ENCODE assay signal across 8 cellular contexts in genomic region chr5:128537306-128537998, GRCh38. TPM values are rescaled to one million over a fixed set of nuclear protein-coding genes. Genes with fewer than 3 reads are reported as not detected.
DNase-seq lines count a peak whose midpoint lies in the region; ATAC-seq, FAIRE-seq and TF ChIP-seq lines count a peak whose summit lies in the region.

No MANE protein-coding gene starts in this region.

- H3K27me3 ChIP-seq in H1 (replicated peaks in 1 of 4; ENCODE audit: control insufficient read depth in 3 of 4, extremely low read depth in 1 of 4, insufficient read depth in 3 of 4, low read length in 3 of 4) = peaks cover 2 to 24% (median 20%) of the 10 kb centered on the region in 4 experiments
- peaks cover 25% of the 10 kb centered on the region for H3K27me3 ChIP-seq in mononuclear cell (ENCODE audit: insufficient read depth, low read length)

- TF ChIP-seq CTCF in GM13977 (IDR thresholded peaks at IDR 0.05; ENCODE audit: extremely low read depth, insufficient read depth, missing control alignments) (no peak), H1 (IDR thresholded peaks at IDR 0.05; ENCODE audit: control extremely low read depth in 1 of 3, insufficient read depth in 1 of 3, low read depth in 1 of 3, low read length in 3 of 3) (no peak)

- H4K20me1 ChIP-seq in H1 (replicated peaks in 1 of 2; ENCODE audit: control insufficient read depth in 1 of 2, insufficient read depth in 2 of 2, low read length in 2 of 2) = no peaks in the 10 kb centered on the region

- FAIRE-seq in H1 (lab: Jason Lieb, UNC) (no peak), RCC 7860 (lab: Jason Lieb, UNC) (no peak)

- POLR2A ChIA-PET in H1 (lab: Charles Lee; ENCODE audit: partially characterized antibody) = interaction anchor here (1.0 to 1.4 kb wide), 3 partner anchors 9 to 798 kb away, joined by 3 to 7 read pairs (median 4); no protein-coding TSS in a partner anchor

- no peaks in the 10 kb centered on the region for H3K79me1 ChIP-seq in H1 (ENCODE audit: low read depth, low read length)

- DNase-seq in GM13977 (ENCODE audit: low spot score) (peak; percentile 17), NCI-H510A treated with DMSO at 0.1 percent for 48 hours (lab: John Stamatoyannopoulos, UW) (peak; percentile 19), H1 (ENCODE audit: low read depth in 1 of 2, low spot score in 2 of 2) (peak in 1 of 2 experiments; percentile 75), RCC 7860 (ENCODE audit: low spot score) (no peak)
- no peak for DNase-seq in stimulated activated CD4-positive, alpha-beta T cell treated with anti-CD3 and anti-CD28 coated beads, Interleukin-4, amount 100 ng/mL, for 24 hours

- H3K56ac ChIP-seq in H1 (replicated peaks; ENCODE audit: insufficient read length, low read depth, low read length) = no peak overlapping the region

- no peak for TF ChIP-seq RAD21 in H1 (IDR thresholded peaks at IDR 0.05 in 1 of 2, conservative IDR thresholded peaks at IDR 0.05 in 1 of 2; ENCODE audit: low read depth in 2 of 2, low read length in 2 of 2)

- TF ChIP-seq EP300 in H1 (IDR thresholded peaks at IDR 0.05; ENCODE audit: borderline replicate concordance in 1 of 2, low read depth in 2 of 2, low read length in 2 of 2) = no peak

- peak overlapping the region; percentile 93 for H4K8ac ChIP-seq in H1 (ENCODE audit: extremely low read depth, insufficient read depth, low read length)

- WGBS in H1 (ENCODE audit: extremely low coverage in 1 of 2, insufficient coverage in 1 of 2, insufficient read length in 1 of 2, insufficient replicate concordance in 2 of 2, low coverage in 1 of 2, low lambda C conversion rate in 2 of 2, missing lambda C conversion rate in 1 of 2), 2 experiments = 2% methylated on average over 68 of the region's 73 CpGs; no CpG with 5 or more reads in 1 of the 2 experiments

- H2AFZ ChIP-seq in H1 (ENCODE audit: low read length) = no peak overlapping the region

- no peak overlapping the region for H2BK12ac ChIP-seq in H1 (ENCODE audit: low read depth, low read length)

- H4K5ac ChIP-seq in H1 (ENCODE audit: insufficient read length, low read depth, low read length) = no peak overlapping the region

- no peak overlapping the region for H2BK15ac ChIP-seq in H1 (ENCODE audit: low read length)

- H3K4me3 ChIP-seq in H1 (ENCODE audit: extremely low read depth in 1 of 4, insufficient read depth in 2 of 4, low read depth in 3 of 4, low read length in 4 of 4) (peak overlapping the region; percentile 38 to 78 (median 61)), mononuclear cell (ENCODE audit: low read length) (peak overlapping the region; percentile 41)

- CTCF ChIA-PET in H1 (lab: Charles Lee; ENCODE audit: partially characterized antibody) = interaction anchor here (0.7 to 2.6 kb wide), 4 partner anchors 135 to 560 kb away, joined by 3 to 12 read pairs (median 4); no protein-coding TSS in a partner anchor

- peak overlapping the region; percentile 85 to 93 for H3K4me2 ChIP-seq in H1 (ENCODE audit: insufficient read depth in 1 of 2, low read depth in 2 of 2, low read length in 2 of 2)

- no peaks in the 10 kb centered on the region for H3K79me2 ChIP-seq in H1 (ENCODE audit: control insufficient read depth in 1 of 2, insufficient read depth in 2 of 2, low read length in 2 of 2)

- H3K4me1 ChIP-seq in H1 (replicated peaks in 1 of 4; ENCODE audit: control insufficient read depth in 3 of 4, insufficient read depth in 4 of 4, low read length in 3 of 4) (peaks cover 0 to 4% (median 2%) of the 10 kb centered on the region in 4 experiments; a peak in 3 of 7 replicates), mononuclear cell (ENCODE audit: insufficient read depth, low read length) (peaks cover 11% of the 10 kb centered on the region)

- TF ChIP-seq POLR2A in H1 (IDR thresholded peaks at IDR 0.05; ENCODE audit: control extremely low read depth in 1 of 2, low read depth in 2 of 2, low read length in 2 of 2) = no peak

- no peak overlapping the region for H3K27ac ChIP-seq in H1 (ENCODE audit: low read depth, low read length)

- H3K9me3 ChIP-seq in H1 (ENCODE audit: insufficient read depth in 2 of 2, low read depth in 1 of 2, low read length in 1 of 2) = no peaks in the 10 kb centered on the region
- no peaks in the 10 kb centered on the region for H3K9me3 ChIP-seq in mononuclear cell (ENCODE audit: low read depth, low read length)

- H4K91ac ChIP-seq in H1 (replicated peaks; ENCODE audit: insufficient read length, low read length) = no peak overlapping the region

- no peak overlapping the region for H3K23ac ChIP-seq in H1 (ENCODE audit: insufficient read length)

- no peaks in the 10 kb centered on the region; a peak in 1 of 8 replicates for H3K36me3 ChIP-seq in H1 (ENCODE audit: control insufficient read depth in 2 of 4, insufficient read depth in 4 of 4, low read length in 3 of 4)

- peak overlapping the region; percentile 43 for H2BK120ac ChIP-seq in H1 (replicated peaks; ENCODE audit: low read depth, low read length)

- no peak overlapping the region for H2AK5ac ChIP-seq in H1 (ENCODE audit: low read depth, low read length)

- ATAC-seq in GM21737 (IDR thresholded peaks at IDR 0.05; ENCODE audit: unreplicated experiment) (no peak), GM21576 (IDR thresholded peaks at IDR 0.05; ENCODE audit: unreplicated experiment) (no peak)

- H3K4ac ChIP-seq in H1 (replicated peaks; ENCODE audit: insufficient read length, low read depth, low read length) = peak overlapping the region; percentile 53

- in situ Hi-C loops in GM13977 (cut with MboI; ENCODE audit: low pct_unique_long_range_greater_than_20kb, low sequenced_read_pairs, unreplicated experiment) = no loop called here

- H3K14ac ChIP-seq in H1 (ENCODE audit: insufficient read length) = no peak overlapping the region

- peak overlapping the region in 3 of 4 experiments; percentile 29 to 68 (median 52); a peak in 4 of 7 replicates for H3K9ac ChIP-seq in H1 (replicated peaks in 1 of 4; ENCODE audit: extremely low read depth in 1 of 4, low read depth in 3 of 4, low read length in 3 of 4)

- peaks cover 23% of the 10 kb centered on the region; the same call in 1 of the 2 replicates for H3K23me2 ChIP-seq in H1 (ENCODE audit: low read depth, low read length)

- no peak overlapping the region for H2BK20ac ChIP-seq in H1 (ENCODE audit: low read length)

- peak overlapping the region; percentile 60 for H3K18ac ChIP-seq in H1 (ENCODE audit: extremely low read depth, low read length)

- H2BK5ac ChIP-seq in H1 (ENCODE audit: low read depth, low read length) = no peak overlapping the region; the same call in 1 of the 2 replicates

TF ChIP-seq in H1, 55 proteins besides CTCF, POLR2A, EP300 and RAD21 (continues in another document):
- TF ChIP-seq ATF3 (IDR thresholded peaks at IDR 0.05; ENCODE audit: insufficient read depth, low read depth, low read length) = no peak
- TF ChIP-seq RNF2 (IDR thresholded peaks at IDR 0.05; ENCODE audit: borderline replicate concordance, low read depth, low read length, missing control alignments, poor library complexity, severe bottlenecking) = no peak
- no peak for TF ChIP-seq EGR1 (IDR thresholded peaks at IDR 0.05; ENCODE audit: borderline replicate concordance, low read depth, low read length)
- TF ChIP-seq RXRA (IDR thresholded peaks at IDR 0.05; ENCODE audit: insufficient read depth, low read depth, low read length) = no peak
- no peak for TF ChIP-seq SP2 (IDR thresholded peaks at IDR 0.05; ENCODE audit: low read length)
- peak; percentile 56 for TF ChIP-seq E2F6 (IDR thresholded peaks at IDR 0.05)
- no peak for TF ChIP-seq KDM5A (IDR thresholded peaks at IDR 0.05; ENCODE audit: low read length)
- no peak for TF ChIP-seq CREB1 (IDR thresholded peaks at IDR 0.05)
- no peak for TF ChIP-seq KDM1A (IDR thresholded peaks at IDR 0.05; ENCODE audit: borderline replicate concordance, low read length)
- 0 out of 2 replicates have a peak, but pooled peaks have one; percentile 27 for TF ChIP-seq TAF1 (IDR thresholded peaks at IDR 0.05; ENCODE audit: low read depth, low read length)

RNA-seq across cellular contexts. Expression of gene FBN2, which starts 0.6 kb away (rescaled TPM):
- total RNA-seq in H1 (2021; fragmentation: NEBNext Ultra II Directional; extraction: Animal tissue kit (Norgen Biotek cat#: 25700)) = 15.9 and 16.3 TPM in 2 replicates
- 9.0 and 14.1 TPM in 2 replicates for polyA plus RNA-seq in H1 (2011; rRNA removed)
- 7.9 TPM for polyA plus RNA-seq in H1 (2011; cell fraction: cytosol; rRNA removed)
- polyA plus RNA-seq in H1 (2011; cell fraction: nucleus; rRNA removed) = 19.1 TPM
- polyA plus RNA-seq in H1 (2012, experiment 1 of 2) = 21.5 to 27.3 TPM (median 24.7 TPM) in 4 replicates
- 1.0 TPM for polyA plus RNA-seq in H1 (2012, experiment 2 of 2)
- polyA plus RNA-seq in H1 (2013, experiment 1 of 2) = 13.4 TPM
- 9.3 TPM for polyA plus RNA-seq in H1 (2013, experiment 2 of 2)
- 56.3 and 129 TPM in 2 replicates for polyA minus RNA-seq in H1 (2011; rRNA and poly(A)+ RNA removed)
- 16.8 TPM for polyA minus RNA-seq in H1 (2011; cell fraction: cytosol; rRNA and poly(A)+ RNA removed)
- 50.3 TPM for polyA minus RNA-seq in H1 (2011; cell fraction: nucleus; rRNA and poly(A)+ RNA removed)
- total RNA-seq in mononuclear cell = 5.1 TPM

Comparison
In these comparisons a context has a peak if more than half of its experiments do, and no peak if none do; other contexts are left out.
1. DNase-seq: peak in GM13977 (single experiment) and NCI-H510A treated with DMSO at 0.1 percent for 48 hours (single experiment); none in RCC 7860 (single experiment) and stimulated activated CD4-positive, alpha-beta T cell treated with anti-CD3 and anti-CD28 coated beads, Interleukin-4, amount 100 ng/mL, for 24 hours (single experiment).